Comparison of ENCODE assay signal across 19 cellular contexts in genomic region chr10:12045610-12046009, GRCh38. TPM values are rescaled to one million over a fixed set of nuclear protein-coding genes. Genes with fewer than 3 reads are reported as not detected.
DNase-seq lines count a peak whose midpoint lies in the region; ATAC-seq, FAIRE-seq and TF ChIP-seq lines count a peak whose summit lies in the region.
"Had no signal": no experiment of that assay in that cellular context is flagged by ENCODE, and none has a peak within 500 bp of the region (broad histone marks: within the 10 kb centered on the region; RNA-seq: fewer than 3 reads in every experiment).

No MANE protein-coding gene starts in this region.

- H3K36me3 ChIP-seq in HepG2 (replicated peaks in 1 of 2; ENCODE audit: control insufficient read depth in 1 of 2, insufficient read depth in 2 of 2, low read length in 2 of 2) (no peaks in the 10 kb centered on the region), neural progenitor cell (no peaks in the 10 kb centered on the region), suprapubic skin (no peaks in the 10 kb centered on the region)

- H3F3A ChIP-seq in neural progenitor cell (ENCODE audit: low read depth) = peaks cover 6% of the 10 kb centered on the region

- no peaks in the 10 kb centered on the region for H3K27me3 ChIP-seq in CD4-positive, alpha-beta T cell (ENCODE audit: control insufficient read depth, insufficient read depth, low read length)
- H3K27me3 ChIP-seq in HepG2 (ENCODE audit: control insufficient read depth in 1 of 2, insufficient read depth in 2 of 2, low read length in 2 of 2) (no peaks in the 10 kb centered on the region; a peak in 1 of 5 replicates), neural progenitor cell (no peaks in the 10 kb centered on the region), suprapubic skin (no peaks in the 10 kb centered on the region)
- H3K27me3 ChIP-seq: SJSA1 had no signal

- peaks cover 2% of the 10 kb centered on the region for H3K9me3 Mint-ChIP-seq in CD4-positive, alpha-beta T cell
- no peaks in the 10 kb centered on the region for H3K9me3 Mint-ChIP-seq in neural progenitor cell

- no peaks in the 10 kb centered on the region for H3K9me3 ChIP-seq in CD4-positive, alpha-beta T cell (ENCODE audit: control insufficient read depth, low read length)
- H3K9me3 ChIP-seq in T-helper 17 cell (ENCODE audit: control insufficient read depth, low read length, poor library complexity, severe bottlenecking) = no peaks in the 10 kb centered on the region
- H3K9me3 ChIP-seq in HepG2 (ENCODE audit: low read length) = no peaks in the 10 kb centered on the region
- H3K9me3 ChIP-seq in neural progenitor cell (ENCODE audit: low read depth) = no peaks in the 10 kb centered on the region
- no peaks in the 10 kb centered on the region for H3K9me3 ChIP-seq in suprapubic skin
- H3K9me3 ChIP-seq: SJSA1 had no signal

- TF ChIP-seq POLR2A in HepG2 (IDR thresholded peaks at IDR 0.05; ENCODE audit: insufficient read depth in 1 of 2, low read depth in 2 of 2, low read length in 2 of 2) (no peak), suprapubic skin (IDR thresholded peaks at IDR 0.05) (no peak)

- H3K4me3 Mint-ChIP-seq in CD4-positive, alpha-beta T cell = peak overlapping the region; percentile 50
- no peak overlapping the region for H3K4me3 Mint-ChIP-seq in T-helper 17 cell
- no peak overlapping the region for H3K4me3 Mint-ChIP-seq in neural progenitor cell
- H3K4me3 Mint-ChIP-seq: H9, HFFc6 had no signal

- TF ChIP-seq EP300 in HepG2 (IDR thresholded peaks at IDR 0.05; ENCODE audit: low read depth in 2 of 2, low read length in 2 of 2) (no peak), HepG2 (CRISPR knock-in tag; IDR thresholded peaks at IDR 0.05; ENCODE audit: borderline replicate concordance) (no peak), suprapubic skin (IDR thresholded peaks at IDR 0.05) (no peak)

- ATAC-seq in CD4-positive, alpha-beta T cell (ENCODE audit: poor library complexity) = no peak
- ATAC-seq in T-helper 17 cell = no peak
- ATAC-seq in HepG2 = no peak
- ATAC-seq: Right ventricle myocardium inferior had no signal

- H3K4me1 Mint-ChIP-seq in CD4-positive, alpha-beta T cell (ENCODE audit: low read depth) = peaks cover 22% of the 10 kb centered on the region
- H3K4me1 Mint-ChIP-seq in T-helper 17 cell = peaks cover 16% of the 10 kb centered on the region
- peaks cover 16% of the 10 kb centered on the region for H3K4me1 Mint-ChIP-seq in neural progenitor cell

- CTCF ChIA-PET in CD4-positive, alpha-beta T cell (lab: Charles Lee) = interaction anchor here (1.3 to 1.5 kb wide), 2 partner anchors 18 to 85 kb away, joined by 3 read pairs; no protein-coding TSS in a partner anchor
- CTCF ChIA-PET in HepG2 (lab: Yijun Ruan, JAX; ENCODE audit: low intra/inter-chr PET ratio, low total read pairs) = no interaction called here

- no peak overlapping the region for H3K4me3 ChIP-seq in HepG2 (replicated peaks in 1 of 3; ENCODE audit: insufficient read depth in 1 of 3, low read depth in 2 of 3, low read length in 3 of 3)
- no peak overlapping the region for H3K4me3 ChIP-seq in neural progenitor cell
- H3K4me3 ChIP-seq in suprapubic skin = no peak overlapping the region
- H3K4me3 ChIP-seq: SJSA1 had no signal

- H3K27ac Mint-ChIP-seq in CD4-positive, alpha-beta T cell = no peak overlapping the region
- H3K27ac Mint-ChIP-seq in T-helper 17 cell (peak overlapping the region; percentile 41), neural progenitor cell (no peak overlapping the region)
- H3K27ac Mint-ChIP-seq: H9, HFFc6 had no signal

- TF ChIP-seq RAD21 in HepG2 (CRISPR knock-in tag; IDR thresholded peaks at IDR 0.05) = no peak

- POLR2A ChIA-PET in CD4-positive, alpha-beta T cell (lab: Charles Lee) = no interaction called here
- POLR2A ChIA-PET in HepG2 (lab: Yijun Ruan, JAX) = no interaction called here

- peaks cover 15% of the 10 kb centered on the region for H3K36me3 Mint-ChIP-seq in CD4-positive, alpha-beta T cell (ENCODE audit: low read depth)
- H3K36me3 Mint-ChIP-seq in T-helper 17 cell (ENCODE audit: low read depth) (peaks cover 6% of the 10 kb centered on the region), neural progenitor cell (no peaks in the 10 kb centered on the region)

- in situ Hi-C loops in HepG2 (cut with HindIII; ENCODE audit: extremely low pct_ligation_motif_present, low pct_unique_long_range_greater_than_20kb) = no loop called here
- in situ Hi-C loops in G401 (cut with HindIII; ENCODE audit: low sequenced_read_pairs) = no loop called here

- H4K20me1 ChIP-seq in HepG2 (ENCODE audit: insufficient read depth, low read length) = no peaks in the 10 kb centered on the region
- peaks cover 13% of the 10 kb centered on the region for H4K20me1 ChIP-seq in neural progenitor cell (ENCODE audit: low read depth)

- H3K79me2 ChIP-seq in HepG2 (ENCODE audit: insufficient read depth, low read length) = peaks cover 19% of the 10 kb centered on the region
- H3K79me2 ChIP-seq in neural progenitor cell (ENCODE audit: low read depth) = peaks cover 19% of the 10 kb centered on the region

- peak overlapping the region; percentile 92 for H2AFZ ChIP-seq in HepG2 (ENCODE audit: low read length)
- H2AFZ ChIP-seq in neural progenitor cell (replicated peaks) = peak overlapping the region; percentile 34

- no peak for FAIRE-seq in HepG2 (lab: Jason Lieb, UNC)

- no peak overlapping the region for H3K27ac ChIP-seq in CD4-positive, alpha-beta T cell (ENCODE audit: low read depth, low read length)
- H3K27ac ChIP-seq in HepG2 (ENCODE audit: extremely low read length, insufficient read depth, low read length) (peak overlapping the region; percentile 24), neural progenitor cell (no peak overlapping the region), suprapubic skin (no peak overlapping the region)
- H3K27ac ChIP-seq: C4-2B, SJSA1 had no signal

- H3K9ac ChIP-seq in HepG2 (ENCODE audit: insufficient read depth, low read depth, low read length) (peak overlapping the region; percentile 30; the same call in 1 of the 2 replicates), neural progenitor cell (no peak overlapping the region)

- BruUV-seq in HepG2 (replicated peaks; lab: Mats Ljungman, UMichigan) = no TSS peak

- no peak for TF ChIP-seq CTCF in CD4-positive, alpha-beta T cell (IDR thresholded peaks at IDR 0.05)
- no peak for TF ChIP-seq CTCF in HepG2 (CRISPR knock-in tag; IDR thresholded peaks at IDR 0.05)
- no peak for TF ChIP-seq CTCF in neural progenitor cell (IDR thresholded peaks at IDR 0.05)
- TF ChIP-seq CTCF in suprapubic skin (IDR thresholded peaks at IDR 0.05) = no peak

- WGBS in HepG2 (ENCODE audit: low lambda C conversion rate) = 42% methylated on average over 5 of the region's 5 CpGs
- 89% methylated on average over 5 of the region's 5 CpGs for WGBS in suprapubic skin

- no peak for DNase-seq in CD4-positive, alpha-beta T cell
- no peak for DNase-seq in T-helper 17 cell
- no peak for DNase-seq in HepG2 (ENCODE audit: low spot score)
- DNase-seq in neural progenitor cell (ENCODE audit: low spot score) = no peak
- no peak for DNase-seq in G401 (ENCODE audit: low spot score)
- DNase-seq in retina = no peak
- no peak for DNase-seq in NK-92 treated with Interleukin-12 subunit alpha and Interleukin-12 subunit beta, amount 100 ng/mL, for 24 hours (lab: John Stamatoyannopoulos, UW)
- no peak for DNase-seq in suprapubic skin (ENCODE audit: low spot score in 2 of 2)
- DNase-seq: GF-D8, H9, HFFc6, KBM-7, NCI-H1105, NCI-H2029 treated with DMSO at 0.1 percent for 48 hours, NCI-H345, NCI-H526 had no signal

- H3K27me3 Mint-ChIP-seq in CD4-positive, alpha-beta T cell = no peaks in the 10 kb centered on the region
- H3K27me3 Mint-ChIP-seq in T-helper 17 cell (no peaks in the 10 kb centered on the region), neural progenitor cell (ENCODE audit: insufficient read depth, low read depth) (peaks cover 7% of the 10 kb centered on the region)

- H3K4me2 ChIP-seq in HepG2 (ENCODE audit: low read depth, low read length) = peak overlapping the region; percentile 33; the same call in 1 of the 2 replicates
- H3K4me2 ChIP-seq in neural progenitor cell = no peak overlapping the region

- H3K4me1 ChIP-seq in HepG2 (ENCODE audit: insufficient read depth, low read length) (peaks cover 34% of the 10 kb centered on the region), neural progenitor cell (peaks cover 10% of the 10 kb centered on the region), suprapubic skin (peaks cover 16% of the 10 kb centered on the region)

- intact Hi-C loops in CD4-positive, alpha-beta T cell (cut with DNase I, micrococcal nuclease) = loop anchor here in 1 of 2 experiments (1.0 to 10.0 kb wide), 2 partner anchors 22 to 299 kb away; partner anchors contain the start of gene CAMK1D
- intact Hi-C loops in HepG2 (cut with micrococcal nuclease; ENCODE audit: unreplicated experiment) = no loop called here

RNA-seq across cellular contexts. Expression of gene UPF2, which starts 3.0 kb away (rescaled TPM):
- 10 to 100 TPM; 14.5 to 15.3 TPM for total RNA-seq in CD4-positive, alpha-beta T cell
- 10 to 100 TPM; 21.5 to 24.7 TPM for total RNA-seq in T-helper 17 cell
- total RNA-seq in HepG2 (2016; rRNA removed; fragmentation: Illumina TruSeq; extraction: Trizol) = 14.5 and 21.8 TPM in 2 replicates
- 9.1 and 11.7 TPM in 2 replicates for total RNA-seq in HepG2 (2016; cell fraction: cytosol; rRNA removed; fragmentation: Illumina TruSeq; extraction: Trizol; ENCODE audit: low read depth)
- 15.1 and 21.6 TPM in 2 replicates for total RNA-seq in HepG2 (2016; cell fraction: insoluble cytoplasmic fraction; rRNA removed; fragmentation: Illumina TruSeq; extraction: Trizol)
- total RNA-seq in HepG2 (2016; cell fraction: membrane; rRNA removed; fragmentation: Illumina TruSeq; extraction: Trizol) = 6.1 and 6.9 TPM in 2 replicates
- 17.2 and 19.6 TPM in 2 replicates for total RNA-seq in HepG2 (2016; cell fraction: nucleus; rRNA removed; fragmentation: Illumina TruSeq; extraction: Trizol)
- polyA plus RNA-seq in HepG2 (2011; rRNA removed) = 5.7 and 6.2 TPM in 2 replicates
- 2.8 and 4.5 TPM in 2 replicates for polyA plus RNA-seq in HepG2 (2011; cell fraction: cytosol; rRNA removed)
- 3.2 and 4.2 TPM in 2 replicates for polyA plus RNA-seq in HepG2 (2011; cell fraction: nucleus; rRNA removed)
- polyA plus RNA-seq in HepG2 (2012) = 8.2 and 11.6 TPM in 2 replicates
- polyA plus RNA-seq in HepG2 (2016; cell fraction: cytosol; fragmentation: Illumina TruSeq; extraction: Trizol; ENCODE audit: low read depth) = 0.57 and 0.61 TPM in 2 replicates
- 15.8 and 18.5 TPM in 2 replicates for polyA plus RNA-seq in HepG2 (2016; cell fraction: insoluble cytoplasmic fraction; fragmentation: Illumina TruSeq; extraction: Trizol; ENCODE audit: low read depth)
- polyA plus RNA-seq in HepG2 (2016; cell fraction: membrane; fragmentation: Illumina TruSeq; extraction: Trizol; ENCODE audit: low read depth) = 1.3 and 1.7 TPM in 2 replicates
- 14.3 and 16.1 TPM in 2 replicates for polyA plus RNA-seq in HepG2 (2016; cell fraction: nucleus; fragmentation: Illumina TruSeq; extraction: Trizol; ENCODE audit: insufficient read depth, low read depth)
- 2.5 and 5.9 TPM in 2 replicates for polyA minus RNA-seq in HepG2 (2011; rRNA and poly(A)+ RNA removed; ENCODE audit: low replicate concordance)
- polyA minus RNA-seq in HepG2 (2011; cell fraction: cytosol; rRNA and poly(A)+ RNA removed) = 5.9 and 6.1 TPM in 2 replicates
- 18.9 and 21.9 TPM in 2 replicates for polyA minus RNA-seq in HepG2 (2011; cell fraction: nucleus; rRNA and poly(A)+ RNA removed)
- total RNA-seq in neural progenitor cell (ENCODE audit: low replicate concordance) = 19.6 and 33.2 TPM in 2 replicates
- 10.3 and 12.9 TPM in 2 replicates for total RNA-seq in G401 (2014; rRNA removed; shearing (Covaris generic))
- total RNA-seq in suprapubic skin = 10 to 100 TPM; 15.6 to 31.9 (median 16.1) TPM

RNA-seq across cellular contexts. Expression of gene DHTKD1, which starts 23.1 kb away (rescaled TPM):
- 1 to 10 TPM; 5.1 to 5.3 TPM for total RNA-seq in CD4-positive, alpha-beta T cell
- 10 to 100 TPM in 1 of 2 donors, 1 to 10 TPM in 1; 8.9 to 10.3 TPM for total RNA-seq in T-helper 17 cell
- 9.6 and 10.7 TPM in 2 replicates for total RNA-seq in HepG2 (2016; rRNA removed; fragmentation: Illumina TruSeq; extraction: Trizol)
- total RNA-seq in HepG2 (2016; cell fraction: cytosol; rRNA removed; fragmentation: Illumina TruSeq; extraction: Trizol; ENCODE audit: low read depth) = 24.3 and 27.8 TPM in 2 replicates
- 10.6 and 11.0 TPM in 2 replicates for total RNA-seq in HepG2 (2016; cell fraction: insoluble cytoplasmic fraction; rRNA removed; fragmentation: Illumina TruSeq; extraction: Trizol)
- 19.5 and 22.7 TPM in 2 replicates for total RNA-seq in HepG2 (2016; cell fraction: membrane; rRNA removed; fragmentation: Illumina TruSeq; extraction: Trizol)
- total RNA-seq in HepG2 (2016; cell fraction: nucleus; rRNA removed; fragmentation: Illumina TruSeq; extraction: Trizol) = 9.6 and 11.8 TPM in 2 replicates
- 9.0 and 14.1 TPM in 2 replicates for polyA plus RNA-seq in HepG2 (2011; rRNA removed)
- 11.3 and 18.8 TPM in 2 replicates for polyA plus RNA-seq in HepG2 (2011; cell fraction: cytosol; rRNA removed)
- 6.8 and 9.1 TPM in 2 replicates for polyA plus RNA-seq in HepG2 (2011; cell fraction: nucleus; rRNA removed)
- polyA plus RNA-seq in HepG2 (2012) = 6.1 and 6.4 TPM in 2 replicates
- 0.53 and 0.54 TPM in 2 replicates for polyA plus RNA-seq in HepG2 (2016; cell fraction: cytosol; fragmentation: Illumina TruSeq; extraction: Trizol; ENCODE audit: low read depth)
- polyA plus RNA-seq in HepG2 (2016; cell fraction: insoluble cytoplasmic fraction; fragmentation: Illumina TruSeq; extraction: Trizol; ENCODE audit: low read depth) = 7.1 and 7.2 TPM in 2 replicates
- 1.5 and 1.7 TPM in 2 replicates for polyA plus RNA-seq in HepG2 (2016; cell fraction: membrane; fragmentation: Illumina TruSeq; extraction: Trizol; ENCODE audit: low read depth)
- polyA plus RNA-seq in HepG2 (2016; cell fraction: nucleus; fragmentation: Illumina TruSeq; extraction: Trizol; ENCODE audit: insufficient read depth, low read depth) = 8.5 and 11.5 TPM in 2 replicates
- polyA minus RNA-seq in HepG2 (2011; rRNA and poly(A)+ RNA removed; ENCODE audit: low replicate concordance) = 39.7 and 93.9 TPM in 2 replicates
- 19.3 and 23.3 TPM in 2 replicates for polyA minus RNA-seq in HepG2 (2011; cell fraction: cytosol; rRNA and poly(A)+ RNA removed)
- 17.2 and 20.1 TPM in 2 replicates for polyA minus RNA-seq in HepG2 (2011; cell fraction: nucleus; rRNA and poly(A)+ RNA removed)
- 53.9 and 62.0 TPM in 2 replicates for total RNA-seq in neural progenitor cell (ENCODE audit: low replicate concordance)
- total RNA-seq in G401 (2014; rRNA removed; shearing (Covaris generic)) = 26.4 and 42.5 TPM in 2 replicates
- 10 to 100 TPM in 3 of 4 donors, 1 to 10 TPM in 1; 9.1 to 21.2 (median 18.3) TPM for total RNA-seq in suprapubic skin
